ENCODE assay signal across 1 cellular context in the genomic region with DNA sequence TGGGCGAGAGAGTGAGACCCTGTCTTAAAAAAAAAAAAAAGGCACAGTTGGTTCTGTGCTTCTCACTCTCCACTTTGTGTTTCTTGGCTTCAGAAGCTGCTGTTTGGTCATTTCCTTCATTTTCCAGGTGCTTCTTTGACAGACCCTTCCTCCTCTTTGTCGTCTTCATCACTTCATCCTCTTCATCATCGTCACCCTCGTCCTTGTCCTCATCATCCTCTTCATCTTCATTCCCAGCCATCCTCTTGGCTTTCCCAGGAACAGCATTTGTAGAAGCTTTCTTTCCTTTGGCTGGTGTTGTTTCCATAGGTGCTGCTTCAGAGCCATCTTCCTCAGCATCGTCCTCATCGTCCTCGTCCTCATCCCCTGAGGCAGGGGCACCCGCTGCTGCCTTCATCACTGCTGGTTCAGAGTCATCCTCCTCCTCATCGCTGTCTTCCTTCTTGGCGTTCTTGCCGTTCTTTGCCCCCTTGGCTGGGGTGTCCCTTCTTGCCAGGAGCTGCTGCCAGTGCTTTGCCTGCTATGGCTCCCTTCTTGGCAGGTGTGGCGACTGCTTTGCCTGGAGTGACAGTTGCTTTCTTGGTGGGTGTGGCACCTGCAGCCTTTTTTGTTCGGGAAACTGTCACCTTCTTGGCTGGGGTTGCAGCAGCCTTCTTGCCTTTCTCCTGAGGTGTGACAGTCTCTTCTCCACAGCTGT.
TF ChIP-seq lines count a peak whose summit lies in the region.

No MANE protein-coding gene starts in this region.

TF ChIP-seq in K562, 482 proteins besides CTCF, POLR2A, EP300 and RAD21:
- TF ChIP-seq, protein P1, sequence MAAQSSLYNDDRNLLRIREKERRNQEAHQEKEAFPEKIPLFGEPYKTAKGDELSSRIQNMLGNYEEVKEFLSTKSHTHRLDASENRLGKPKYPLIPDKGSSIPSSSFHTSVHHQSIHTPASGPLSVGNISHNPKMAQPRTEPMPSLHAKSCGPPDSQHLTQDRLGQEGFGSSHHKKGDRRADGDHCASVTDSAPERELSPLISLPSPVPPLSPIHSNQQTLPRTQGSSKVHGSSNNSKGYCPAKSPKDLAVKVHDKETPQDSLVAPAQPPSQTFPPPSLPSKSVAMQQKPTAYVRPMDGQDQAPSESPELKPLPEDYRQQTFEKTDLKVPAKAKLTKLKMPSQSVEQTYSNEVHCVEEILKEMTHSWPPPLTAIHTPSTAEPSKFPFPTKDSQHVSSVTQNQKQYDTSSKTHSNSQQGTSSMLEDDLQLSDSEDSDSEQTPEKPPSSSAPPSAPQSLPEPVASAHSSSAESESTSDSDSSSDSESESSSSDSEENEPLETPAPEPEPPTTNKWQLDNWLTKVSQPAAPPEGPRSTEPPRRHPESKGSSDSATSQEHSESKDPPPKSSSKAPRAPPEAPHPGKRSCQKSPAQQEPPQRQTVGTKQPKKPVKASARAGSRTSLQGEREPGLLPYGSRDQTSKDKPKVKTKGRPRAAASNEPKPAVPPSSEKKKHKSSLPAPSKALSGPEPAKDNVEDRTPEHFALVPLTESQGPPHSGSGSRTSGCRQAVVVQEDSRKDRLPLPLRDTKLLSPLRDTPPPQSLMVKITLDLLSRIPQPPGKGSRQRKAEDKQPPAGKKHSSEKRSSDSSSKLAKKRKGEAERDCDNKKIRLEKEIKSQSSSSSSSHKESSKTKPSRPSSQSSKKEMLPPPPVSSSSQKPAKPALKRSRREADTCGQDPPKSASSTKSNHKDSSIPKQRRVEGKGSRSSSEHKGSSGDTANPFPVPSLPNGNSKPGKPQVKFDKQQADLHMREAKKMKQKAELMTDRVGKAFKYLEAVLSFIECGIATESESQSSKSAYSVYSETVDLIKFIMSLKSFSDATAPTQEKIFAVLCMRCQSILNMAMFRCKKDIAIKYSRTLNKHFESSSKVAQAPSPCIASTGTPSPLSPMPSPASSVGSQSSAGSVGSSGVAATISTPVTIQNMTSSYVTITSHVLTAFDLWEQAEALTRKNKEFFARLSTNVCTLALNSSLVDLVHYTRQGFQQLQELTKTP (IDR thresholded peaks at IDR 0.05; ENCODE audit: low read depth in 1 of 2, partially characterized antibody in 2 of 2): no peak
- TF ChIP-seq SUPT5H (IDR thresholded peaks at IDR 0.05): 0 out of 2 replicates have a peak, but pooled peaks have one; percentile 23
- TF ChIP-seq, protein P2, sequence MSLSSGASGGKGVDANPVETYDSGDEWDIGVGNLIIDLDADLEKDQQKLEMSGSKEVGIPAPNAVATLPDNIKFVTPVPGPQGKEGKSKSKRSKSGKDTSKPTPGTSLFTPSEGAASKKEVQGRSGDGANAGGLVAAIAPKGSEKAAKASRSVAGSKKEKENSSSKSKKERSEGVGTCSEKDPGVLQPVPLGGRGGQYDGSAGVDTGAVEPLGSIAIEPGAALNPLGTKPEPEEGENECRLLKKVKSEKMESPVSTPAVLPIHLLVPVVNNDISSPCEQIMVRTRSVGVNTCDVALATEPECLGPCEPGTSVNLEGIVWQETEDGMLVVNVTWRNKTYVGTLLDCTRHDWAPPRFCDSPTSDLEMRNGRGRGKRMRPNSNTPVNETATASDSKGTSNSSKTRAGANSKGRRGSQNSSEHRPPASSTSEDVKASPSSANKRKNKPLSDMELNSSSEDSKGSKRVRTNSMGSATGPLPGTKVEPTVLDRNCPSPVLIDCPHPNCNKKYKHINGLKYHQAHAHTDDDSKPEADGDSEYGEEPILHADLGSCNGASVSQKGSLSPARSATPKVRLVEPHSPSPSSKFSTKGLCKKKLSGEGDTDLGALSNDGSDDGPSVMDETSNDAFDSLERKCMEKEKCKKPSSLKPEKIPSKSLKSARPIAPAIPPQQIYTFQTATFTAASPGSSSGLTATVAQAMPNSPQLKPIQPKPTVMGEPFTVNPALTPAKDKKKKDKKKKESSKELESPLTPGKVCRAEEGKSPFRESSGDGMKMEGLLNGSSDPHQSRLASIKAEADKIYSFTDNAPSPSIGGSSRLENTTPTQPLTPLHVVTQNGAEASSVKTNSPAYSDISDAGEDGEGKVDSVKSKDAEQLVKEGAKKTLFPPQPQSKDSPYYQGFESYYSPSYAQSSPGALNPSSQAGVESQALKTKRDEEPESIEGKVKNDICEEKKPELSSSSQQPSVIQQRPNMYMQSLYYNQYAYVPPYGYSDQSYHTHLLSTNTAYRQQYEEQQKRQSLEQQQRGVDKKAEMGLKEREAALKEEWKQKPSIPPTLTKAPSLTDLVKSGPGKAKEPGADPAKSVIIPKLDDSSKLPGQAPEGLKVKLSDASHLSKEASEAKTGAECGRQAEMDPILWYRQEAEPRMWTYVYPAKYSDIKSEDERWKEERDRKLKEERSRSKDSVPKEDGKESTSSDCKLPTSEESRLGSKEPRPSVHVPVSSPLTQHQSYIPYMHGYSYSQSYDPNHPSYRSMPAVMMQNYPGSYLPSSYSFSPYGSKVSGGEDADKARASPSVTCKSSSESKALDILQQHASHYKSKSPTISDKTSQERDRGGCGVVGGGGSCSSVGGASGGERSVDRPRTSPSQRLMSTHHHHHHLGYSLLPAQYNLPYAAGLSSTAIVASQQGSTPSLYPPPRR (CRISPR knock-in tag; IDR thresholded peaks at IDR 0.05; ENCODE audit: borderline replicate concordance): 0 out of 2 replicates have a peak, but pooled peaks have one; percentile 22
